ENCODE assay signal across 17 cellular contexts in genomic region chr10:124995605-124996004, GRCh38. TPM values are rescaled to one million over a fixed set of nuclear protein-coding genes. Genes with fewer than 3 reads are reported as not detected.
DNase-seq lines count a peak whose midpoint lies in the region; ATAC-seq and TF ChIP-seq lines count a peak whose summit lies in the region.
"Had no signal": no experiment of that assay in that cellular context is flagged by ENCODE, and none has a peak within 500 bp of the region (broad histone marks: within the 10 kb centered on the region; RNA-seq: fewer than 3 reads in every experiment).

No MANE protein-coding gene starts in this region.

- H3K9me3 Mint-ChIP-seq in WTC11 = no peaks in the 10 kb centered on the region
- H3K9me3 Mint-ChIP-seq: activated B cell treated with CpG ODN at 0.5 μM for 24 hours; activated T-helper 1 cell treated with anti-CD3 and anti-CD28 coated beads, Interleukin-12 subunit alpha, Interleukin-12 subunit beta, Interleukin-2, Interleukin-4 antibody, amounts not matched to agents 30 ng/mL and 10 ng/mL and 1 ng/mL, durations not matched to agents 14 hours and 24 hours and 36 hours; CD4-positive, CD25-positive, alpha-beta regulatory T cell; natural killer cell had no signal

- WGBS in gastroesophageal sphincter (ENCODE audit: low coverage in 1 of 2), 2 donors = 81 to 100% methylated on average over 1 to 4 of the region's 11 CpGs

- H3K27ac Mint-ChIP-seq in WTC11 = 0 out of 2 replicates have a peak overlapping the region, but pooled peaks have one; percentile 53
- H3K27ac Mint-ChIP-seq: activated B cell treated with CpG ODN at 0.5 μM for 24 hours; activated T-helper 1 cell treated with anti-CD3 and anti-CD28 coated beads, Interleukin-12 subunit alpha, Interleukin-12 subunit beta, Interleukin-2, Interleukin-4 antibody, amounts not matched to agents 30 ng/mL and 10 ng/mL and 1 ng/mL, durations not matched to agents 14 hours and 24 hours and 36 hours had no signal

- H3K36me3 Mint-ChIP-seq in WTC11 = peaks cover 80% of the 10 kb centered on the region
- H3K36me3 Mint-ChIP-seq: natural killer cell had no signal

- H3K27me3 Mint-ChIP-seq in WTC11 (ENCODE audit: low read depth) = no peaks in the 10 kb centered on the region
- H3K27me3 Mint-ChIP-seq: activated B cell treated with CpG ODN at 0.5 μM for 24 hours; CD4-positive, CD25-positive, alpha-beta regulatory T cell had no signal

- CTCF ChIA-PET in WTC11 (lab: Charles Lee) = interaction anchor here (1.3 to 1.4 kb wide), 2 partner anchors 17 to 53 kb away, joined by 3 to 4 read pairs; no protein-coding TSS in a partner anchor

- H3K27me3 ChIP-seq in gastrocnemius medialis = no peaks in the 10 kb centered on the region
- H3K27me3 ChIP-seq in gastroesophageal sphincter = no peaks in the 10 kb centered on the region
- H3K27me3 ChIP-seq: colonic mucosa, suprapubic skin had no signal

- no peak overlapping the region for H3K4me3 ChIP-seq in gastrocnemius medialis
- no peak overlapping the region for H3K4me3 ChIP-seq in gastroesophageal sphincter
- H3K4me3 ChIP-seq: colonic mucosa, suprapubic skin had no signal

- no peak for TF ChIP-seq POLR2A in gastrocnemius medialis (IDR thresholded peaks at IDR 0.05)
- no peak for TF ChIP-seq POLR2A in gastroesophageal sphincter (IDR thresholded peaks at IDR 0.05)

- H3K36me3 ChIP-seq in gastrocnemius medialis (peaks cover 0 to 67% of the 10 kb centered on the region in 2 donors), gastroesophageal sphincter (peaks cover 0 to 92% of the 10 kb centered on the region in 2 donors)

- no peaks in the 10 kb centered on the region for H3K4me1 Mint-ChIP-seq in WTC11
- H3K4me1 Mint-ChIP-seq: activated B cell treated with CpG ODN at 0.5 μM for 24 hours; CD4-positive, CD25-positive, alpha-beta regulatory T cell had no signal

- DNase-seq in GM20000 (ENCODE audit: low spot score) (peak; percentile 3), WTC11 (ENCODE audit: low spot score) (peak; percentile 6), iPS-NIHi7 (ENCODE audit: extremely low spot score) (peak; percentile 5), gastrocnemius medialis (no peak), SHP77 treated with DMSO at 0.1 percent for 48 hours (lab: John Stamatoyannopoulos, UW) (no peak)
- DNase-seq: activated B cell treated with CpG ODN at 0.5 μM for 24 hours; CD4-positive, CD25-positive, alpha-beta regulatory T cell; colonic mucosa; KG1; natural killer cell; NCI-H1436 treated with DMSO at 0.1 percent for 48 hours; NCI-H526 treated with DMSO at 0.1 percent for 48 hours had no signal

- H3K27ac ChIP-seq in gastrocnemius medialis (peak overlapping the region in 3 of 4 donors; percentile 26 to 79 (median 70)), gastroesophageal sphincter (no peak overlapping the region)
- H3K27ac ChIP-seq: colonic mucosa, suprapubic skin had no signal

- intact Hi-C loops in gastrocnemius medialis (cut with DNase I; ENCODE audit: low total_unique reads) = no loop called here

- H3K4me3 Mint-ChIP-seq in WTC11 = no peak overlapping the region
- H3K4me3 Mint-ChIP-seq: activated B cell treated with CpG ODN at 0.5 μM for 24 hours; activated T-helper 1 cell treated with anti-CD3 and anti-CD28 coated beads, Interleukin-12 subunit alpha, Interleukin-12 subunit beta, Interleukin-2, Interleukin-4 antibody, amounts not matched to agents 30 ng/mL and 10 ng/mL and 1 ng/mL, durations not matched to agents 14 hours and 24 hours and 36 hours; CD4-positive, CD25-positive, alpha-beta regulatory T cell; natural killer cell had no signal

- ATAC-seq in WTC11 (no peak), gastrocnemius medialis (no peak), gastroesophageal sphincter (no peak), HG03175 (IDR thresholded peaks at IDR 0.05; ENCODE audit: unreplicated experiment) (no peak)
- ATAC-seq: natural killer cell, SK-N-SH treated with all-trans-retinoic acid at 6 μM for 48 hours had no signal

- H3K9me3 ChIP-seq in gastrocnemius medialis = no peaks in the 10 kb centered on the region
- no peaks in the 10 kb centered on the region for H3K9me3 ChIP-seq in gastroesophageal sphincter
- H3K9me3 ChIP-seq: colonic mucosa, suprapubic skin had no signal

- in situ Hi-C loops in gastrocnemius medialis (cut with MboI; ENCODE audit: low sequenced_read_pairs in 4 of 4) = loop anchor here in 1 of 4 donors (10.0 kb wide), 1 partner anchor 59 kb away; no protein-coding TSS in a partner anchor

- TF ChIP-seq CTCF in GM20000 (IDR thresholded peaks at IDR 0.05; ENCODE audit: extremely low read depth, missing control alignments) (no peak), WTC11 (IDR thresholded peaks at IDR 0.05) (no peak), gastrocnemius medialis (IDR thresholded peaks at IDR 0.05 in 4 of 5, conservative IDR thresholded peaks at IDR 0.05 in 1 of 5) (no peak), gastroesophageal sphincter (IDR thresholded peaks at IDR 0.05) (no peak)

- POLR2A ChIA-PET in WTC11 (lab: Charles Lee) = no interaction called here

- H3K4me1 ChIP-seq in gastrocnemius medialis (peaks cover 30 to 35% of the 10 kb centered on the region in 2 donors), gastroesophageal sphincter (peaks cover 5 to 41% (median 23%) of the 10 kb centered on the region in 3 donors)
- H3K4me1 ChIP-seq: colonic mucosa had no signal

- no peak for TF ChIP-seq EP300 in gastroesophageal sphincter (IDR thresholded peaks at IDR 0.05)

TF ChIP-seq in WTC11, 78 proteins besides CTCF, POLR2A, EP300 and RAD21:
- TF ChIP-seq USF2 (CRISPR knock-in tag; IDR thresholded peaks at IDR 0.05) (no peak), SOX15 (CRISPR knock-in tag; IDR thresholded peaks at IDR 0.05) (no peak), PREB (CRISPR knock-in tag; IDR thresholded peaks at IDR 0.05; ENCODE audit: borderline replicate concordance) (no peak), JUN (CRISPR knock-in tag; IDR thresholded peaks at IDR 0.05) (0 out of 2 replicates have a peak, but pooled peaks have one; percentile 16), TCF7 (CRISPR knock-in tag; IDR thresholded peaks at IDR 0.05; ENCODE audit: low read depth) (no peak), AFF4 (CRISPR knock-in tag; IDR thresholded peaks at IDR 0.05; ENCODE audit: borderline replicate concordance) (no peak)

RNA-seq across cellular contexts. Expression of gene ZRANB1, which starts 53.7 kb away (rescaled TPM):
- 13.9 to 15.9 TPM (median 15.3 TPM) in 3 replicates for total RNA-seq in WTC11 (2021)
- total RNA-seq in gastrocnemius medialis = 10 to 100 TPM; 51.2 to 91.1 (median 74.6) TPM
- total RNA-seq in gastroesophageal sphincter = 10 to 100 TPM; 35.5 to 48.7 (median 44.3) TPM

Comparison
In these comparisons a context has a peak if more than half of its experiments do, and no peak if none do; other contexts are left out.
1. DNase-seq: peak in GM20000 (single experiment), WTC11 (single experiment) and iPS-NIHi7 (single experiment); none in gastrocnemius medialis (0 of 2) and SHP77 treated with DMSO at 0.1 percent for 48 hours (single experiment).
2. H3K27ac ChIP-seq: peak in gastrocnemius medialis (3 of 4); none in gastroesophageal sphincter (0 of 4).